In the genomic region with DNA sequence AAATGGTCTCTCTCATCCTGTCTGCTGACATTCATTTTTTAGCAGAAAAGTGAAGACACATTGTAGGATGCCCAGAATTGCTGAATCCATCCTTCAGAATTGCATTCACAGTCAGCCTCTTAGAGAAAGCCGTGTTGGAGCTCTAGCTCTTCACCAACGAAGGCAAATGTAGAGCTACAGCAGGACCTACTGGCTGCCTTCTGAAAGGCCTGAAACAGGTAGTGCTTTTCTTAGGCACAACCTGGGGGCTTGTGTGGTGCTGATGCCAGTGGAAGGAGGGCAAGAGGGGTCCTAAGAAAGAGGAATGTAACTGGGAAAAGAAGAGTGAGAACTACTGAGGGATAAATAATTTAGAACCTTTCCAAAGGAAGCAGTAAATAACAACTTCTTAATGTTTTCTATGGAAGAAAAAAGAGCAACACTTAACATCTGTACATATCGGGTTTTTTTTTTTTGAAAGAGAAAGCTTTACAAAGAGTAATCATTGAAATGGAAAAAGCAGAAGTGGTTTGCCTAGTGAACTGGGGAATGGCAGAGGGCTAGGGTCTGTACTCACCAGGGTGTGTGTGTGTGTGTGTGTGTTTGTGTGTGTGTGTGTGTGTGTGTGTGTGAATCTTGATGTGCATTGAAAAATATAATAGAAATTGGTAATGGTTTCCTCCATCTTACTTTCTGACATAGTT, we compare ENCODE assay signal across 2 cellular contexts.
TF ChIP-seq lines count a peak whose summit lies in the region.

No MANE protein-coding gene starts in this region.

TF ChIP-seq in GM23338, 12 proteins besides CTCF, POLR2A, EP300 and RAD21:
- TF ChIP-seq STAT1 (IDR thresholded peaks at IDR 0.05; ENCODE audit: unreplicated experiment), result no peak
- no peak for TF ChIP-seq JUNB (IDR thresholded peaks at IDR 0.05; ENCODE audit: unreplicated experiment)

TF ChIP-seq in H1, 55 proteins besides CTCF, POLR2A, EP300 and RAD21:
- TF ChIP-seq SIN3A (conservative IDR thresholded peaks at IDR 0.05 in 1 of 2, IDR thresholded peaks at IDR 0.05 in 1 of 2; ENCODE audit: low read depth in 1 of 2, low read length in 2 of 2), result no peak
- no peak for TF ChIP-seq MAFK (IDR thresholded peaks at IDR 0.05; ENCODE audit: low read depth, low read length)
- TF ChIP-seq TEAD4 (IDR thresholded peaks at IDR 0.05; ENCODE audit: low read depth, low read length), result no peak
- TF ChIP-seq SP1 (IDR thresholded peaks at IDR 0.05; ENCODE audit: low read depth, low read length), result no peak
